ENCODE assay signal across 33 cellular contexts in genomic region chr12:112755507-112755906, GRCh38. TPM values are rescaled to one million over a fixed set of nuclear protein-coding genes. Genes with fewer than 3 reads are reported as not detected.
"Had no signal": no experiment of that assay in that cellular context is flagged by ENCODE, and none has a peak within 500 bp of the region (broad histone marks: within the 10 kb centered on the region; RNA-seq: fewer than 3 reads in every experiment).

No MANE protein-coding gene starts in this region.

- H3K27me3 ChIP-seq: colonic mucosa, gastrocnemius medialis had no signal

- H3K4me3 ChIP-seq: colonic mucosa, esophagus squamous epithelium, gastrocnemius medialis, heart right ventricle, left lung, lower lobe of right lung, mucosa of descending colon had no signal

- FAIRE-seq: endometrium, keratinocyte had no signal

- ATAC-seq: effector memory CD8-positive, alpha-beta T cell; esophagus mucosa; gastrocnemius medialis; heart right ventricle; left cardiac atrium; left lung; left ventricle myocardium superior; lower lobe of right lung; mucosa of descending colon had no signal

- H3K27ac ChIP-seq: colonic mucosa, epithelial cell of prostate, esophagus squamous epithelium, gastrocnemius medialis, heart right ventricle, left lung, lower lobe of right lung had no signal

- H3K36me3 ChIP-seq: colonic mucosa, esophagus squamous epithelium, gastrocnemius medialis, heart right ventricle, left lung, lower lobe of right lung had no signal

- DNase-seq: colonic mucosa; cortex of kidney; effector CD8-positive, alpha-beta T cell; effector memory CD8-positive, alpha-beta T cell; erythroblast; esophagus squamous epithelium; foreskin fibroblast; foreskin melanocyte; gastrocnemius medialis; glutamatergic neuron; head of caudate nucleus; heart right ventricle; hippocampal formation; immature natural killer cell; left cardiac atrium; left lung; left ventricle myocardium superior; lower lobe of right lung; mesenchymal stem cell; mucosa of descending colon; naive B cell had no signal

- H3K9me3 ChIP-seq: colonic mucosa, gastrocnemius medialis had no signal

- H3K4me1 ChIP-seq: colonic mucosa, esophagus squamous epithelium, gastrocnemius medialis, heart right ventricle, left lung, lower lobe of right lung had no signal

RNA-seq across cellular contexts. Expression of gene RPH3A, which starts 36.0 kb away (rescaled TPM):
- total RNA-seq: dermis microvascular lymphatic vessel endothelial cell, endodermal cell, esophagus mucosa, esophagus squamous epithelium, glomerular endothelial cell, kidney epithelial cell, left ventricle myocardium superior, lower leg skin, lung microvascular endothelial cell, mesothelial cell of epicardium, myocyte had no signal
- polyA plus RNA-seq: immature natural killer cell, keratinocyte had no signal
